ENCODE assay signal across 9 cellular contexts in the genomic region with DNA sequence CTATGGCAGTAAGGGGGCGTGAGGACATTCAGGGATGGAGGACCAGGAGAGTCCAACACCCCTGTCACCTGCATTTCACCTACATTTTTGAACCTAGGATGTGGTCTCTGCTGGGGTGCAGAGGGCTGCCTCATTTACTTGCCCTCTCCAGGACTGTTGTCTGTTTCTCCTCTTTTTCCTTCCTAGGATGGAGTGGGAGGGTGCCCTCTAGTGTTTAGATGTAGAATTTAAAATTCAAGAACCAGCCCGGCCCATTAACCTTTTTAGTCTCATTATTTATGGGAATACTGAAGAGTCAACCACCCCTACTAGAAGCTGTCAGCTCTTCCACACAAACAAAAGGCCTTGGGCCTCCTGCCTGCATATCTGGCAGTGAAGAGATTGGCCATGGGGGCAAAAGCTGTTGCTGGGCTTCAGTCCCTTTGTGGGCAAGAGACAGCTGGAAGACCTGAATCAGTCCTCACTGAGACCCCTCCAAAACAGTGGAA. TPM values are rescaled to one million over a fixed set of nuclear protein-coding genes. Genes with fewer than 3 reads are reported as not detected.
A peak's percentile ranks its signal among the peaks of the same experiment; 100 is the strongest.
DNase-seq lines count a peak whose midpoint lies in the region; ATAC-seq and TF ChIP-seq lines count a peak whose summit lies in the region.
"Had no signal": no experiment of that assay in that cellular context is flagged by ENCODE, and none has a peak within 500 bp of the region (broad histone marks: within the 10 kb centered on the region; RNA-seq: fewer than 3 reads in every experiment).

No MANE protein-coding gene starts in this region.

- no peak overlapping the region for H3K14ac ChIP-seq in trophoblast cell (ENCODE audit: low read length)

- no peaks in the 10 kb centered on the region for H3K27me3 ChIP-seq in HL-60 (ENCODE audit: insufficient read depth, poor library complexity, severe bottlenecking)
- no peaks in the 10 kb centered on the region for H3K27me3 ChIP-seq in trophoblast cell (ENCODE audit: insufficient read depth, low read length)
- H3K27me3 ChIP-seq: BLaER1 treated with 17β-estradiol and CSF1 and Interleukin-3, amounts not matched to agents 10 nM and 100 nM had no signal

- DNase-seq in NCI-H1436 (lab: John Stamatoyannopoulos, UW) (peak; percentile 50), NCI-H1436 treated with DMSO at 0.1 percent for 48 hours (lab: John Stamatoyannopoulos, UW) (no peak), HL-60 (ENCODE audit: low read depth in 1 of 2, low spot score in 1 of 2) (peak in 1 of 2 experiments; percentile 33), RPMI8226 (peak; percentile 48), erythroblast (lab: John Stamatoyannopoulos, UW) (peak; percentile 51 to 70), trophoblast cell (peak; percentile 30 to 74)
- DNase-seq in activated naive CD8-positive, alpha-beta T cell treated with anti-CD3 and anti-CD28 coated beads, Interleukin-2, amount 50 U/mL, for 24 hours, result no peak

- no peak overlapping the region for H3K4ac ChIP-seq in trophoblast cell (ENCODE audit: low read depth, low read length)

- no peak overlapping the region for H3K9ac ChIP-seq in trophoblast cell (ENCODE audit: low read length)

- H3K23ac ChIP-seq in trophoblast cell (ENCODE audit: low read length), result no peak overlapping the region

- no peak overlapping the region for H2AFZ ChIP-seq in trophoblast cell (ENCODE audit: insufficient read depth, low read length, poor library complexity)

- no peak overlapping the region for H3K4me3 Mint-ChIP-seq in activated naive CD8-positive, alpha-beta T cell treated with anti-CD3 and anti-CD28 coated beads, Interleukin-2, amount 50 U/mL, for 24 hours

- peaks cover 7% of the 10 kb centered on the region for H3K27me3 Mint-ChIP-seq in activated naive CD8-positive, alpha-beta T cell treated with anti-CD3 and anti-CD28 coated beads, Interleukin-2, amount 50 U/mL, for 24 hours

- H3K27ac ChIP-seq in HL-60 (replicated peaks) (0 out of 2 replicates have a peak overlapping the region, but pooled peaks have one; percentile 97), trophoblast cell (ENCODE audit: low read depth, low read length) (no peak overlapping the region)
- H3K27ac ChIP-seq: BLaER1 treated with 17β-estradiol and CSF1 and Interleukin-3, amounts not matched to agents 10 nM and 100 nM had no signal

- no peak overlapping the region for H2AK5ac ChIP-seq in trophoblast cell (ENCODE audit: low read length)

- peaks cover 16 to 17% of the 10 kb centered on the region in 2 experiments for H3K4me1 ChIP-seq in trophoblast cell (ENCODE audit: control insufficient read depth in 1 of 2, insufficient read depth in 2 of 2, low read length in 2 of 2)

- no peak overlapping the region for H2BK5ac ChIP-seq in trophoblast cell (ENCODE audit: low read depth, low read length, poor library complexity)

- H3K27ac Mint-ChIP-seq in activated naive CD8-positive, alpha-beta T cell treated with anti-CD3 and anti-CD28 coated beads, Interleukin-2, amount 50 U/mL, for 24 hours, result no peak overlapping the region

- H3K18ac ChIP-seq in trophoblast cell (ENCODE audit: low read length), result no peak overlapping the region

- H4K91ac ChIP-seq in trophoblast cell (ENCODE audit: low read depth, low read length), result no peak overlapping the region

- H3K36me3 Mint-ChIP-seq in activated naive CD8-positive, alpha-beta T cell treated with anti-CD3 and anti-CD28 coated beads, Interleukin-2, amount 50 U/mL, for 24 hours (ENCODE audit: low read depth), result peaks cover 2% of the 10 kb centered on the region

- TF ChIP-seq POLR2A in erythroblast (IDR thresholded peaks at IDR 0.05; ENCODE audit: low read length), result no peak

- ATAC-seq in activated naive CD8-positive, alpha-beta T cell treated with anti-CD3 and anti-CD28 coated beads, Interleukin-2, amount 50 U/mL, for 24 hours, result no peak
- no peak for ATAC-seq in GM18519 (IDR thresholded peaks at IDR 0.05; ENCODE audit: low FRiP score, unreplicated experiment)

- peaks cover 10% of the 10 kb centered on the region for H3K79me1 ChIP-seq in trophoblast cell (ENCODE audit: low read length)

- no peak overlapping the region for H3K4me3 ChIP-seq in HL-60 (replicated peaks; ENCODE audit: insufficient read depth, low read length)
- no peak overlapping the region for H3K4me3 ChIP-seq in trophoblast cell (ENCODE audit: low read depth, low read length)
- H3K4me3 ChIP-seq: BLaER1 treated with 17β-estradiol and CSF1 and Interleukin-3, amounts not matched to agents 10 nM and 100 nM had no signal

- peak; percentile 5 for TF ChIP-seq CTCF in HL-60 (IDR thresholded peaks at IDR 0.05; ENCODE audit: insufficient read depth, low read length)

- no peak overlapping the region for H2BK120ac ChIP-seq in trophoblast cell (ENCODE audit: insufficient read depth, low read length, poor library complexity)

- no peaks in the 10 kb centered on the region for H3K36me3 ChIP-seq in trophoblast cell (ENCODE audit: control insufficient read depth in 1 of 2, insufficient read depth in 2 of 2, low read length in 2 of 2)

- no peaks in the 10 kb centered on the region for H3K9me3 Mint-ChIP-seq in activated naive CD8-positive, alpha-beta T cell treated with anti-CD3 and anti-CD28 coated beads, Interleukin-2, amount 50 U/mL, for 24 hours

- no CpG with 5 or more reads among the region's 2 CpGs for WGBS in trophoblast cell (ENCODE audit: extremely low coverage, insufficient coverage, insufficient read length)

- H3K79me2 ChIP-seq in trophoblast cell (ENCODE audit: control insufficient read depth, insufficient read depth, low read length, poor library complexity), result peaks cover 4% of the 10 kb centered on the region

- peaks cover 25% of the 10 kb centered on the region for H3K4me1 Mint-ChIP-seq in activated naive CD8-positive, alpha-beta T cell treated with anti-CD3 and anti-CD28 coated beads, Interleukin-2, amount 50 U/mL, for 24 hours

- H3K9me3 ChIP-seq in trophoblast cell (ENCODE audit: insufficient read depth, low read depth, low read length), result no peaks in the 10 kb centered on the region
- H3K9me3 ChIP-seq: BLaER1 treated with 17β-estradiol and CSF1 and Interleukin-3, amounts not matched to agents 10 nM and 100 nM had no signal

- H4K8ac ChIP-seq in trophoblast cell (ENCODE audit: low read depth, low read length), result no peak overlapping the region

- no peak overlapping the region for H2BK12ac ChIP-seq in trophoblast cell (ENCODE audit: low read length)

- no peak overlapping the region for H4K12ac ChIP-seq in trophoblast cell (ENCODE audit: low read depth, low read length)

- no peak overlapping the region for H3K4me2 ChIP-seq in trophoblast cell (ENCODE audit: low read length)

RNA-seq across cellular contexts. Expression of a gene that starts 2.5 kb away (rescaled TPM):
- 51.9 and 53.4 TPM in 2 replicates for polyA plus RNA-seq in trophoblast cell (2013)

RNA-seq across cellular contexts. Expression of a gene that starts 7.7 kb away (rescaled TPM):
- 0.07 and 0.12 TPM in 2 replicates for polyA plus RNA-seq in trophoblast cell (2013)

RNA-seq across cellular contexts. Expression of a gene that starts 26.7 kb away (rescaled TPM):
- not detected in 2 replicates for polyA plus RNA-seq in trophoblast cell (2013)

RNA-seq across cellular contexts. Expression of a gene that starts 30.7 kb away (rescaled TPM):
- 0.15 and 0.19 TPM in 2 replicates for polyA plus RNA-seq in trophoblast cell (2013)

RNA-seq across cellular contexts. Expression of a gene that starts 33.8 kb away (rescaled TPM):
- 0.05 and 0.07 TPM in 2 replicates for polyA plus RNA-seq in trophoblast cell (2013)

Comparison
In these comparisons a context has a peak if more than half of its experiments do, and no peak if none do; other contexts are left out.
1. DNase-seq: peak in NCI-H1436 (single experiment), RPMI8226 (single experiment), erythroblast (2 of 2) and trophoblast cell (2 of 2); none in NCI-H1436 treated with DMSO at 0.1 percent for 48 hours (single experiment) and activated naive CD8-positive, alpha-beta T cell treated with anti-CD3 and anti-CD28 coated beads, Interleukin-2, amount 50 U/mL, for 24 hours (single experiment).